13 cellular contexts compared by ENCODE assay signal in genomic region chr7:94272821-94273583, GRCh38.
DNase-seq lines count a peak whose midpoint lies in the region; ATAC-seq, FAIRE-seq and TF ChIP-seq lines count a peak whose summit lies in the region.
"Had no signal": no experiment of that assay in that cellular context is flagged by ENCODE, and none has a peak within 500 bp of the region (broad histone marks: within the 10 kb centered on the region; RNA-seq: fewer than 3 reads in every experiment).

No MANE protein-coding gene starts in this region.

- no peaks in the 10 kb centered on the region; the same call in 1 of the 2 replicates for H3K27me3 Mint-ChIP-seq in HFFc6 (ENCODE audit: insufficient read depth)

- TF ChIP-seq CTCF in AG10803 (conservative IDR thresholded peaks at IDR 0.05; ENCODE audit: low read length), result no peak
- no peak for TF ChIP-seq CTCF in HFFc6 (IDR thresholded peaks at IDR 0.05)
- TF ChIP-seq CTCF in K562 (IDR thresholded peaks at IDR 0.05 in 2 of 3, conservative IDR thresholded peaks at IDR 0.05 in 1 of 3; ENCODE audit: insufficient read depth in 2 of 3, low read depth in 1 of 3, low read length in 3 of 3), result no peak
- TF ChIP-seq CTCF in uterus (IDR thresholded peaks at IDR 0.05), result no peak

- intact Hi-C loops in K562 (cut with micrococcal nuclease), result loop anchor here (10.0 kb wide), 1 partner anchor 368 kb away; the partner anchor contains the start of gene GNGT1
- intact Hi-C loops in uterus (cut with DNase I; ENCODE audit: low total_unique reads), result no loop called here

- H3K9me1 ChIP-seq in K562 (ENCODE audit: control insufficient read depth, insufficient read depth, low read length), result no peaks in the 10 kb centered on the region

- H3K27ac Mint-ChIP-seq in HFFc6, result no peak overlapping the region
- H3K27ac Mint-ChIP-seq: CD14-positive monocyte; CD8-positive, alpha-beta T cell; GM23338 had no signal

- no peaks in the 10 kb centered on the region for H3K27me3 ChIP-seq in K562 (ENCODE audit: control insufficient read depth in 2 of 2, insufficient read depth in 2 of 2, low read length in 2 of 2)
- no peaks in the 10 kb centered on the region for H3K27me3 ChIP-seq in uterus

- no peak for TF ChIP-seq EP300 in K562 (IDR thresholded peaks at IDR 0.05; ENCODE audit: low read length)

- H3K79me2 ChIP-seq in K562 (ENCODE audit: control insufficient read depth, insufficient read depth, low read length), result no peaks in the 10 kb centered on the region

- no peak overlapping the region for H3K4me3 Mint-ChIP-seq in HFFc6
- H3K4me3 Mint-ChIP-seq: CD14-positive monocyte; CD8-positive, alpha-beta T cell; GM23338 had no signal

- no peak overlapping the region for H2AFZ ChIP-seq in K562 (ENCODE audit: low read depth, low read length)

- H3K4me3 ChIP-seq in AG10803 (ENCODE audit: low read length) (no peak overlapping the region), K562 (no peak overlapping the region), uterus (no peak overlapping the region)
- H3K4me3 ChIP-seq: GM23338 had no signal

- TF ChIP-seq RAD21 in K562 (CRISPR knock-in tag; conservative IDR thresholded peaks at IDR 0.05 in 1 of 2, IDR thresholded peaks at IDR 0.05 in 1 of 2), result no peak

- FAIRE-seq in K562 (lab: Jason Lieb, UNC), result no peak

- CTCF ChIA-PET in K562 (lab: Yijun Ruan, JAX; ENCODE audit: low intra/inter-chr PET ratio), result no interaction called here

- WGBS in K562 (ENCODE audit: insufficient coverage, low coverage, missing lambda C conversion rate), result 6% methylated on average over 1 of the region's 1 CpG

- no peak overlapping the region for H3K4me2 ChIP-seq in K562 (ENCODE audit: insufficient read depth, low read length)
- H3K4me2 ChIP-seq: GM23338 had no signal

- POLR2A ChIA-PET in K562 (lab: Yijun Ruan, JAX), result no interaction called here

- in situ Hi-C loops in K562 (cut with MboI), result no loop called here

- TF ChIP-seq POLR2A in K562 (conservative IDR thresholded peaks at IDR 0.05), result no peak
- TF ChIP-seq POLR2A in uterus (IDR thresholded peaks at IDR 0.05), result no peak

- peak; percentile 54 for DNase-seq in AG10803 (ENCODE audit: low read depth)
- DNase-seq in HFFc6, result peak; percentile 22
- DNase-seq in K562 (ENCODE audit: extremely low read depth in 1 of 4, low spot score in 3 of 4), result no peak
- peak; percentile 12 for DNase-seq in myocyte (ENCODE audit: low read depth)
- no peak for DNase-seq in AG20443 (ENCODE audit: low spot score)
- DNase-seq in uterus, result no peak
- DNase-seq: Caco-2; CD8-positive, alpha-beta T cell; DND-41; H7 had no signal

- no peak for ATAC-seq in K562
- ATAC-seq in SK-N-SH treated with all-trans-retinoic acid at 6 μM for 48 hours, result no peak
- ATAC-seq: CD8-positive, alpha-beta T cell; GM23338 had no signal

- no peaks in the 10 kb centered on the region for H3K36me3 Mint-ChIP-seq in HFFc6 (ENCODE audit: low read depth)
- H3K36me3 Mint-ChIP-seq: CD14-positive monocyte; CD8-positive, alpha-beta T cell had no signal

- no peaks in the 10 kb centered on the region for H4K20me1 ChIP-seq in K562 (replicated peaks; ENCODE audit: control insufficient read depth, insufficient read depth, low read length)

- H3K36me3 ChIP-seq in K562 (ENCODE audit: control insufficient read depth, insufficient read depth, low read length) (no peaks in the 10 kb centered on the region), uterus (no peaks in the 10 kb centered on the region)

- no peaks in the 10 kb centered on the region for H3K9me3 Mint-ChIP-seq in HFFc6
- H3K9me3 Mint-ChIP-seq: CD8-positive, alpha-beta T cell; GM23338 had no signal

- H3K4me1 ChIP-seq in K562 (replicated peaks in 1 of 2; ENCODE audit: control insufficient read depth in 2 of 2, insufficient read depth in 2 of 2, low read length in 2 of 2) (no peaks in the 10 kb centered on the region), uterus (no peaks in the 10 kb centered on the region)
- H3K4me1 ChIP-seq: Caco-2 had no signal

- H3K27ac ChIP-seq in K562 (ENCODE audit: extremely low read depth, low read depth, low read length) (no peak overlapping the region), uterus (no peak overlapping the region)

- H3K9me3 ChIP-seq in K562 (replicated peaks; ENCODE audit: control insufficient read depth, insufficient read depth, low read depth, low read length), result no peaks in the 10 kb centered on the region
- no peaks in the 10 kb centered on the region for H3K9me3 ChIP-seq in uterus
- H3K9me3 ChIP-seq: Caco-2 had no signal

- H3K9ac ChIP-seq in K562 (ENCODE audit: insufficient read depth in 1 of 2, low read depth in 2 of 2, low read length in 2 of 2), result no peak overlapping the region

- peaks cover 27% of the 10 kb centered on the region for H3K4me1 Mint-ChIP-seq in HFFc6 (ENCODE audit: low read depth)
- H3K4me1 Mint-ChIP-seq: CD14-positive monocyte had no signal

- no TSS peak for BruUV-seq in K562 (replicated peaks; lab: Mats Ljungman, UMichigan)

TF ChIP-seq in K562, 482 proteins besides CTCF, POLR2A, EP300 and RAD21 (continues in another document):
- TF ChIP-seq ARID3B (CRISPR knock-in tag; IDR thresholded peaks at IDR 0.05; ENCODE audit: borderline replicate concordance) (no peak), LARP7 (IDR thresholded peaks at IDR 0.05) (no peak), ZNF165 (CRISPR knock-in tag; IDR thresholded peaks at IDR 0.05; ENCODE audit: borderline replicate concordance) (no peak), RB1 (IDR thresholded peaks at IDR 0.05; ENCODE audit: low read depth) (no peak), TOE1 (IDR thresholded peaks at IDR 0.05; ENCODE audit: borderline replicate concordance) (no peak), TOE1 (CRISPR knock-in tag; IDR thresholded peaks at IDR 0.05; ENCODE audit: borderline replicate concordance, low read depth) (no peak), C11orf30 (IDR thresholded peaks at IDR 0.05; ENCODE audit: low read depth) (peak; percentile 74), ZNF316 (IDR thresholded peaks at IDR 0.05) (peak; percentile 87), MAFF (IDR thresholded peaks at IDR 0.05; ENCODE audit: low read length) (peak; percentile 83), MAFG (tag; conservative IDR thresholded peaks at IDR 0.05) (peak; percentile 72), MAFK (IDR thresholded peaks at IDR 0.05; ENCODE audit: low read length) (peak; percentile 81)

TF ChIP-seq in SK-N-SH treated with all-trans-retinoic acid at 6 μM for 48 hours, 23 proteins besides CTCF, POLR2A, EP300 and RAD21 (continues in another document):
- no peak for TF ChIP-seq ZNF8 (CRISPR knock-in tag; IDR thresholded peaks at IDR 0.05)
- no peak for TF ChIP-seq TOX (CRISPR knock-in tag; IDR thresholded peaks at IDR 0.05; ENCODE audit: borderline replicate concordance)
- no peak for TF ChIP-seq ZC3H10 (CRISPR knock-in tag; IDR thresholded peaks at IDR 0.05)
- no peak for TF ChIP-seq TCF4 (CRISPR knock-in tag; IDR thresholded peaks at IDR 0.05; ENCODE audit: borderline replicate concordance)
- TF ChIP-seq ZFP3 (CRISPR knock-in tag; IDR thresholded peaks at IDR 0.05), result no peak
- no peak for TF ChIP-seq ESRRG (CRISPR knock-in tag; IDR thresholded peaks at IDR 0.05)
- no peak for TF ChIP-seq ZFP30 (CRISPR knock-in tag; IDR thresholded peaks at IDR 0.05)
- no peak for TF ChIP-seq ARNTL (CRISPR knock-in tag; IDR thresholded peaks at IDR 0.05; ENCODE audit: borderline replicate concordance, low read depth)
- TF ChIP-seq RARB (CRISPR knock-in tag; IDR thresholded peaks at IDR 0.05), result no peak
- TF ChIP-seq, protein P1, sequence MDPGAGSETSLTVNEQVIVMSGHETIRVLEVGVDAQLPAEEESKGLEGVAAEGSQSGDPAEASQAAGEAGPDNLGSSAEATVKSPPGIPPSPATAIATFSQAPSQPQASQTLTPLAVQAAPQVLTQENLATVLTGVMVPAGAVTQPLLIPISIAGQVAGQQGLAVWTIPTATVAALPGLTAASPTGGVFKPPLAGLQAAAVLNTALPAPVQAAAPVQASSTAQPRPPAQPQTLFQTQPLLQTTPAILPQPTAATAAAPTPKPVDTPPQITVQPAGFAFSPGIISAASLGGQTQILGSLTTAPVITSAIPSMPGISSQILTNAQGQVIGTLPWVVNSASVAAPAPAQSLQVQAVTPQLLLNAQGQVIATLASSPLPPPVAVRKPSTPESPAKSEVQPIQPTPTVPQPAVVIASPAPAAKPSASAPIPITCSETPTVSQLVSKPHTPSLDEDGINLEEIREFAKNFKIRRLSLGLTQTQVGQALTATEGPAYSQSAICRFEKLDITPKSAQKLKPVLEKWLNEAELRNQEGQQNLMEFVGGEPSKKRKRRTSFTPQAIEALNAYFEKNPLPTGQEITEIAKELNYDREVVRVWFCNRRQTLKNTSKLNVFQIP (CRISPR knock-in tag; IDR thresholded peaks at IDR 0.05; ENCODE audit: borderline replicate concordance, low read depth), result no peak
- no peak for TF ChIP-seq PATZ1 (CRISPR knock-in tag; IDR thresholded peaks at IDR 0.05; ENCODE audit: borderline replicate concordance)
- no peak for TF ChIP-seq PPARA (CRISPR knock-in tag; IDR thresholded peaks at IDR 0.05; ENCODE audit: borderline replicate concordance)
- TF ChIP-seq CSRNP3 (CRISPR knock-in tag; IDR thresholded peaks at IDR 0.05), result no peak
- TF ChIP-seq SNAI2 (CRISPR knock-in tag; IDR thresholded peaks at IDR 0.05), result no peak

Comparison
In these comparisons a context has a peak if more than half of its experiments do, and no peak if none do; other contexts are left out.
1. DNase-seq: peak in AG10803 (single experiment), HFFc6 (single experiment) and myocyte (single experiment); none in K562 (0 of 4), AG20443 (single experiment) and uterus (0 of 2).